In the genomic region with DNA sequence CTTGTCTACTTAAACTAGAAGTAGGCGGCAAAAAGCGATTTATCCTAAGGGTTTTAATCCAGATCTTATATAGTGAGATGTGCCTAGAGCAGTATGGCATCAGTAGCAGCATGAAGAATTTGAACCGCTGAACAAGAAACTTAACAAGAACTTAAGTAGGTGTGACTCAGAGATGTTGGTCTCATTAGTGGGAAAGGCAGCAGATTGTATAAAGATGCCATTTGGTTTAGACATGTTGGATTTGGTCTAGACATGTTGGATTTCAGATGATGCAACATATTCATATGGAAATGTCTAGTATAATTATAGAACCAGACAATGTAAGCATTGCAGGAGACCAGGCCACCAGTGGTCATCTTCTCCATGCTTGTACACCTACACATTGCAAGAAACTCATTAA, we compare ENCODE assay signal across 15 cellular contexts.
"Had no signal": no experiment of that assay in that cellular context is flagged by ENCODE, and none has a peak within 500 bp of the region (broad histone marks: within the 10 kb centered on the region; RNA-seq: fewer than 3 reads in every experiment).

No MANE protein-coding gene starts in this region.

- H3K4me3 ChIP-seq: gastroesophageal sphincter, hepatocyte, pancreas, stomach, testis, upper lobe of left lung had no signal

- H3K27ac ChIP-seq: gastroesophageal sphincter, hepatocyte, pancreas, stomach, testis, upper lobe of left lung had no signal

- DNase-seq: activated naive CD4-positive, alpha-beta T cell treated with anti-CD3 and anti-CD28 coated beads, Interleukin-2, amount 50 U/mL, for 16 hours; effector CD8-positive, alpha-beta T cell; islet precursor cell; left ventricle myocardium superior; mesenchymal stem cell; naive thymus-derived CD8-positive, alpha-beta T cell; pancreas; stimulated activated CD4-positive, alpha-beta T cell treated with anti-CD3 and anti-CD28 coated beads, Interleukin-12 subunit alpha, Interleukin-12 subunit beta, amount 100 ng/mL, for 4 hours; stimulated activated CD4-positive, alpha-beta T cell treated with anti-CD3 and anti-CD28 coated beads, Interleukin-2, amount 100 ng/mL, for 24 hours; stomach; testis; upper lobe of left lung had no signal

- ATAC-seq: activated CD4-positive, CD25-positive, alpha-beta regulatory T cell treated with anti-CD3 and anti-CD28 coated beads, Interleukin-2, amount 50 U/mL, for 24 hours; gastroesophageal sphincter; left ventricle myocardium superior; naive thymus-derived CD8-positive, alpha-beta T cell; pancreas had no signal
